ENCODE assay signal across 8 cellular contexts in the genomic region with DNA sequence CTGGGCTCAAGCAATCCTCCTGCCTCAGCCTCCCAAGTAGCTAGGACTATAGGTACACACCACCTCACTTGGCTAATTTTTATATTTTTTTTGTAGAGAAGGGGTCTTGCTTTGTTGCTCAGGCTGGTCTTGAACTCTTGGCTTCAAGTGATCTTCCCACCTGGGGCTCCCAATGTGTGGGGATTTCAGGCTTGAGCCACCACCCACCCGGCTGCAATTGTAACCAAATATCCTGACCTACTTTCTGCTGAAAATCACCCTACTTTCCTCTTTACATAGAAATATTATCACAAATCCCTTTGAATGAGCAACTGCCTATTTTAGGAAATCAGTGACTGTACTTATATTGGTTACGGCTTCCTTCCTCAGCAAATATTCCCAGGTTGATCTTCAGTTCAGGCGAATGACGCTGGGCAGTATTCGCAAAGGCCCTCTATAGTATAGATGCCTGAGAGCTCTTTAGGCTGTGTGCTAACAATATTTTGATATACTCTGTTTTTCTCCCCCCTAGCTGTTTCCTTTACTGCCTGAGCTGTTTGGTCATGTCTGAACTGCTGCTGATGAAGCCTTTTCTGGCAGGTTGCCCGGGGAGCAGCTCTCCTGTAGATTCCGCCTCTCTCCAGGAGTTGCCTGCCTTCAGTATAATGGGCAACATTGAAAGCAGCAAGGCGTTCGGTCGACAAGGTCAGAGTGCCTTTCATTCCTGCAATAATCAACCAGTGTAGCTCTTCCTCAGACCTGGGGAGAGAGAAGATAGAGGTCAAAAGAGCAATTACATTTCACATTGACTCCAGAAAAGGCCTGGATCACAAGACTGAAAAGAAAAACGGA. TPM values are rescaled to one million over a fixed set of nuclear protein-coding genes. Genes with fewer than 3 reads are reported as not detected.
DNase-seq lines count a peak whose midpoint lies in the region; ATAC-seq and TF ChIP-seq lines count a peak whose summit lies in the region.

No MANE protein-coding gene starts in this region.

- H3K27ac Mint-ChIP-seq in osteocyte (ENCODE audit: unreplicated experiment), result no peak overlapping the region

- TF ChIP-seq CTCF in RWPE1 (conservative IDR thresholded peaks at IDR 0.05; ENCODE audit: low read depth) (no peak), osteocyte (IDR thresholded peaks at IDR 0.05) (no peak)

- H3K36me3 Mint-ChIP-seq in osteocyte (ENCODE audit: unreplicated experiment), result no peaks in the 10 kb centered on the region

- no peak overlapping the region for H3K4me3 Mint-ChIP-seq in osteocyte (ENCODE audit: unreplicated experiment)

- no peak for ATAC-seq in HG03460 (IDR thresholded peaks at IDR 0.05; ENCODE audit: unreplicated experiment)

- H3K4me1 Mint-ChIP-seq in osteocyte (ENCODE audit: unreplicated experiment), result peaks cover 24% of the 10 kb centered on the region

- DNase-seq in LHCN-M2 (ENCODE audit: low read depth) (peak; percentile 45), RWPE1 (ENCODE audit: low spot score) (peak; percentile 92), globus pallidus (ENCODE audit: low spot score) (peak; percentile 57), osteocyte (ENCODE audit: extremely low spot score, unreplicated experiment) (peak; percentile 94), cortex of kidney (lab: John Stamatoyannopoulos, UW) (no peak), mesenteric fat pad (ENCODE audit: low spot score) (no peak)
- no peak for DNase-seq in activated CD4-positive, alpha-beta T cell treated with anti-CD3 and anti-CD28 coated beads, Interleukin-2, amount 50 U/mL, for 4 hours

- CTCF ChIA-PET in RWPE1 (lab: Yijun Ruan, JAX), result interaction anchor here (0.6 kb wide), 1 partner anchor 527 kb away, joined by 4 read pairs; no protein-coding TSS in a partner anchor

- no peaks in the 10 kb centered on the region for H3K27me3 Mint-ChIP-seq in osteocyte (ENCODE audit: unreplicated experiment)

- H3K9me3 Mint-ChIP-seq in osteocyte (ENCODE audit: unreplicated experiment), result no peaks in the 10 kb centered on the region

- peak overlapping the region; percentile 72 for H3K27ac ChIP-seq in RWPE1

- POLR2A ChIA-PET in RWPE1 (lab: Yijun Ruan, JAX; ENCODE audit: low non-redundant PET), result no interaction called here

RNA-seq across cellular contexts. Expression of gene ZNF608, which starts 59.8 kb away (rescaled TPM):
- total RNA-seq in LHCN-M2 (2014; rRNA removed) (9.0 and 19.4 TPM in 2 replicates), osteocyte (64.4 and 65.6 TPM in 2 replicates), mesenteric fat pad (15.3 TPM)
- polyA plus RNA-seq in LHCN-M2 (2012), result 3.0 TPM

Comparison
In these comparisons a context has a peak if more than half of its experiments do, and no peak if none do; other contexts are left out.
1. DNase-seq: peak in LHCN-M2 (single experiment), RWPE1 (single experiment), globus pallidus (single experiment) and osteocyte (single experiment); none in cortex of kidney (single experiment), activated CD4-positive, alpha-beta T cell treated with anti-CD3 and anti-CD28 coated beads, Interleukin-2, amount 50 U/mL, for 4 hours (0 of 2) and mesenteric fat pad (single experiment).